Comparison of ENCODE assay signal across 15 cellular contexts in the genomic region with DNA sequence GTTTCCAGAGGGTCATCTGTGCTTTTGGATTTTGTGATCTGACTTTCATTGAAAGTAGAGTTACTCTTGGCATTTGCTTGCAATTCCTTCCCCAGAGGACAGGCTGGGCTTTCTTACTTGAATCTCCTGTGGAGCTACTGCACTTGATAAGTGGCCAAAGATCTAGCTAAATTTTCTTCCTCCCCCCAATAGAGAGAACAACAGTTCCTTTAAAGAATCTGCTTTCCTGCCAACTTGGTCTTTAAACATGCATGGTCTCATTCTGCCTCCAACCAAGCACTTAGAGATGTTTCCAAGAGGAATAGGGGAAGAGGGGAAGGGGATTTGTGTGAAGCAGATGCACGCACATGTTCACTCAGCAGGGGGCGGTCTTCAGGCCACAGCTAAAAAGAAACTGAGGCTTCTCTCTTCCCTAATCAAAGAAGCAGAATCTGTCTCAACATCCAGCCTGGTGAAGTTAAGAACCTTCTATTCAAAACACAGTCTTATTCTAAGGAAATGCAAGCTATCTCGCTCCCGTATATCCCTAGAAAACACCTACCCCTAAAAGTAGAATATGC.
DNase-seq lines count a peak whose midpoint lies in the region; ATAC-seq and TF ChIP-seq lines count a peak whose summit lies in the region.
"Had no signal": no experiment of that assay in that cellular context is flagged by ENCODE, and none has a peak within 500 bp of the region (broad histone marks: within the 10 kb centered on the region; RNA-seq: fewer than 3 reads in every experiment).

No MANE protein-coding gene starts in this region.

- no peaks in the 10 kb centered on the region for H3K9me3 Mint-ChIP-seq in glutamatergic neuron (ENCODE audit: unreplicated experiment)
- no peaks in the 10 kb centered on the region for H3K9me3 Mint-ChIP-seq in activated naive CD8-positive, alpha-beta T cell treated with anti-CD3 and anti-CD28 coated beads for 36 hours

- no peaks in the 10 kb centered on the region for H3K27me3 Mint-ChIP-seq in glutamatergic neuron (ENCODE audit: unreplicated experiment)
- H3K27me3 Mint-ChIP-seq in activated naive CD8-positive, alpha-beta T cell treated with anti-CD3 and anti-CD28 coated beads for 36 hours, result peaks cover 3% of the 10 kb centered on the region

- no peak for ATAC-seq in GM18873 (IDR thresholded peaks at IDR 0.05; ENCODE audit: low FRiP score, unreplicated experiment)
- no peak for ATAC-seq in GM19467 (IDR thresholded peaks at IDR 0.05; ENCODE audit: unreplicated experiment)

- H3K27ac Mint-ChIP-seq in glutamatergic neuron (ENCODE audit: unreplicated experiment), result no peak overlapping the region
- no peak overlapping the region for H3K27ac Mint-ChIP-seq in activated naive CD8-positive, alpha-beta T cell treated with anti-CD3 and anti-CD28 coated beads for 36 hours

- H3K4me1 Mint-ChIP-seq in glutamatergic neuron (ENCODE audit: low read depth, unreplicated experiment), result no peaks in the 10 kb centered on the region
- no peaks in the 10 kb centered on the region for H3K4me1 Mint-ChIP-seq in activated naive CD8-positive, alpha-beta T cell treated with anti-CD3 and anti-CD28 coated beads for 36 hours

- no peak overlapping the region for H3K9ac ChIP-seq in adipocyte (ENCODE audit: low read length)

- H3K4me3 Mint-ChIP-seq in glutamatergic neuron (ENCODE audit: unreplicated experiment), result no peak overlapping the region
- no peak overlapping the region for H3K4me3 Mint-ChIP-seq in activated naive CD8-positive, alpha-beta T cell treated with anti-CD3 and anti-CD28 coated beads for 36 hours

- no peaks in the 10 kb centered on the region for H3K36me3 Mint-ChIP-seq in glutamatergic neuron (ENCODE audit: unreplicated experiment)
- H3K36me3 Mint-ChIP-seq in activated naive CD8-positive, alpha-beta T cell treated with anti-CD3 and anti-CD28 coated beads for 36 hours, result no peaks in the 10 kb centered on the region

- H3K27me3 ChIP-seq in adipocyte (replicated peaks; ENCODE audit: control insufficient read depth, insufficient read depth, low read length), result no peaks in the 10 kb centered on the region

- peaks cover 2% of the 10 kb centered on the region for H3K4me1 ChIP-seq in adipocyte (ENCODE audit: control insufficient read depth, insufficient read depth, low read length)

- TF ChIP-seq CTCF in 22Rv1 (IDR thresholded peaks at IDR 0.05), result peak; percentile 14; the same call in 1 of the 2 replicates
- peak; percentile 11 for TF ChIP-seq CTCF in GM20000 (IDR thresholded peaks at IDR 0.05; ENCODE audit: extremely low read depth, missing control alignments)
- TF ChIP-seq CTCF in glutamatergic neuron (IDR thresholded peaks at IDR 0.05; ENCODE audit: partially characterized antibody, unreplicated experiment), result peak; percentile 44

- no peak overlapping the region for H3K4me3 ChIP-seq in adipocyte (ENCODE audit: low read length)
- H3K4me3 ChIP-seq: lung had no signal

- H3K27ac ChIP-seq in 22Rv1, result no peak overlapping the region

- no peaks in the 10 kb centered on the region for H3K36me3 ChIP-seq in adipocyte (ENCODE audit: control insufficient read depth, insufficient read depth, low read length, severe bottlenecking)

- no peaks in the 10 kb centered on the region for H3K9me3 ChIP-seq in adipocyte (ENCODE audit: control insufficient read depth, low read length)

- DNase-seq in GM20000 (ENCODE audit: low spot score) (no peak), adipocyte (ENCODE audit: low read depth) (peak; percentile 9), glutamatergic neuron (no peak), T-helper 1 cell (no peak)
- DNase-seq in activated naive CD8-positive, alpha-beta T cell treated with anti-CD3 and anti-CD28 coated beads for 36 hours, result no peak
- DNase-seq: activated CD4-positive, alpha-beta T cell treated with anti-CD3 and anti-CD28 coated beads, Interleukin-2, amount 50 U/mL, for 48 hours; activated gamma-delta T cell treated with Interleukin-2 at 50 U/mL for 16 hours; NCI-H1436; NCI-H510A treated with DMSO at 0.1 percent for 48 hours; occipital lobe; T-helper 2 cell had no signal
